Comparison of ENCODE assay signal across 8 cellular contexts in genomic region chr6:75285156-75285639, GRCh38. TPM values are rescaled to one million over a fixed set of nuclear protein-coding genes. Genes with fewer than 3 reads are reported as not detected.
DNase-seq lines count a peak whose midpoint lies in the region; ATAC-seq and TF ChIP-seq lines count a peak whose summit lies in the region.

No MANE protein-coding gene starts in this region.

- no peak for TF ChIP-seq CTCF in mammary epithelial cell (conservative IDR thresholded peaks at IDR 0.05 in 1 of 2, IDR thresholded peaks at IDR 0.05 in 1 of 2; ENCODE audit: extremely low read depth in 1 of 2, insufficient read depth in 1 of 2, low read depth in 1 of 2, low read length in 2 of 2)

- dilution Hi-C loops in mammary epithelial cell (cut with HindIII; ENCODE audit: low sequenced_read_pairs), result no loop called here

- CTCF ChIA-PET in mammary epithelial cell (lab: Charles Lee; ENCODE audit: low non-redundant PET), result interaction anchor here (0.5 to 0.9 kb wide), 2 partner anchors 18 to 1546 kb away, joined by 3 read pairs; no protein-coding TSS in a partner anchor

- H3K4me3 ChIP-seq in HUES48 (ENCODE audit: low read depth, low read length), result peak overlapping the region; percentile 99
- H3K4me3 ChIP-seq in mammary epithelial cell (replicated peaks in 1 of 3; ENCODE audit: insufficient read depth in 1 of 3, low read depth in 2 of 3, low read length in 3 of 3), result peak overlapping the region; percentile 73 to 96 (median 93)

- in situ Hi-C loops in mammary epithelial cell (cut with MboI; ENCODE audit: low sequenced_read_pairs in 2 of 2), result no loop called here

- peak overlapping the region; percentile 80 for H3K27ac ChIP-seq in HUES48 (ENCODE audit: low read depth, low read length)
- H3K27ac ChIP-seq in mammary epithelial cell (ENCODE audit: insufficient read depth, low read depth, low read length), result peak overlapping the region; percentile 62

- DNase-seq in NCI-H2196 (lab: John Stamatoyannopoulos, UW; ENCODE audit: unreplicated experiment), result peak; percentile 22
- no peak for DNase-seq in NCI-H2196 treated with DMSO at 0.1 percent for 48 hours (lab: John Stamatoyannopoulos, UW; ENCODE audit: unreplicated experiment)
- DNase-seq in mammary epithelial cell, result peak; percentile 43
- DNase-seq in naive B cell, result no peak
- DNase-seq in activated T-cell treated with anti-CD3 and anti-CD28 coated beads for 4 hours, result no peak

- H3K4me1 Mint-ChIP-seq in naive B cell, result peaks cover 9 to 11% (median 9%) of the 10 kb centered on the region in 3 donors

- H3K9ac ChIP-seq in HUES48 (ENCODE audit: low read depth, low read length) (peak overlapping the region; percentile 45), mammary epithelial cell (ENCODE audit: insufficient read depth, low read length) (peak overlapping the region; percentile 77)

- no peaks in the 10 kb centered on the region for H3K27me3 ChIP-seq in HUES48 (ENCODE audit: control insufficient read depth, insufficient read depth, low read length)
- no peaks in the 10 kb centered on the region for H3K27me3 ChIP-seq in mammary epithelial cell (ENCODE audit: insufficient read depth, low read length)

- H3K9me3 ChIP-seq in HUES48 (ENCODE audit: control insufficient read depth, insufficient read depth, low read length) (no peaks in the 10 kb centered on the region), mammary epithelial cell (replicated peaks; ENCODE audit: insufficient read depth, low read length) (no peaks in the 10 kb centered on the region)

- H4K20me1 ChIP-seq in mammary epithelial cell (ENCODE audit: insufficient read depth, low read length), result no peaks in the 10 kb centered on the region

- no peaks in the 10 kb centered on the region for H3K27me3 Mint-ChIP-seq in naive B cell

- peak overlapping the region; percentile 78 for H3K4me2 ChIP-seq in mammary epithelial cell (ENCODE audit: insufficient read depth, low read depth, low read length)

- intact Hi-C loops in mammary epithelial cell (cut with micrococcal nuclease), result loop anchor here (2.0 kb wide), 1 partner anchor 16 kb away; no protein-coding TSS in a partner anchor

- WGBS in mammary epithelial cell (ENCODE audit: low coverage, missing lambda C conversion rate), result under 1% methylated on average over 13 of the region's 13 CpGs

- ATAC-seq in naive B cell (ENCODE audit: low read depth in 2 of 2) (peak; percentile 11 to 24), GM21825 (IDR thresholded peaks at IDR 0.05; ENCODE audit: unreplicated experiment) (no peak), HG03469 (IDR thresholded peaks at IDR 0.05; ENCODE audit: unreplicated experiment) (no peak)

- no peak overlapping the region for H3K27ac Mint-ChIP-seq in naive B cell

- H3K36me3 ChIP-seq in HUES48 (ENCODE audit: control insufficient read depth, insufficient read depth, low read length) (no peaks in the 10 kb centered on the region), mammary epithelial cell (ENCODE audit: insufficient read depth, low read length) (no peaks in the 10 kb centered on the region)

- no peak overlapping the region for H3K4me3 Mint-ChIP-seq in naive B cell

- no peaks in the 10 kb centered on the region for H3K9me3 Mint-ChIP-seq in naive B cell

- peaks cover 0 to 4% of the 10 kb centered on the region in 2 donors for H3K36me3 Mint-ChIP-seq in naive B cell

- H3K79me2 ChIP-seq in mammary epithelial cell (ENCODE audit: insufficient read depth, low read length), result peaks cover 53% of the 10 kb centered on the region

- peaks cover 34% of the 10 kb centered on the region for H3K4me1 ChIP-seq in HUES48 (ENCODE audit: control insufficient read depth, insufficient read depth, low read length)
- H3K4me1 ChIP-seq in mammary epithelial cell (ENCODE audit: insufficient read depth, low read length), result peaks cover 8% of the 10 kb centered on the region

- TSS peak; percentile 85 for BruUV-seq in mammary epithelial cell (replicated peaks; lab: Mats Ljungman, UMichigan)

- H2AFZ ChIP-seq in mammary epithelial cell (ENCODE audit: low read depth, low read length), result peak overlapping the region; percentile 94

RNA-seq across cellular contexts. Expression of gene TMEM30A, which starts 0.6 kb away (rescaled TPM):
- 100 to 1,000 TPM in 1 of 2 donors, 10 to 100 TPM in 1; 73.1 to 127 TPM for total RNA-seq in mammary epithelial cell
- polyA plus RNA-seq in mammary epithelial cell, result 17.2 TPM
- 23.3 TPM for polyA minus RNA-seq in mammary epithelial cell
- 10 to 100 TPM; 33.5 to 45.1 (median 41.8) TPM for polyA plus RNA-seq in naive B cell (ENCODE audit: low read depth in 6 of 6)

RNA-seq across cellular contexts. Expression of gene COX7A2, which starts 41.6 kb away (rescaled TPM):
- 100 to 1,000 TPM in 1 of 2 donors, 10 to 100 TPM in 1; 73.3 to 370 TPM for total RNA-seq in mammary epithelial cell
- 146 TPM for polyA plus RNA-seq in mammary epithelial cell
- 245 TPM for polyA minus RNA-seq in mammary epithelial cell
- 1,000 to 10,000 TPM in 1 of 6 donors, 100 to 1,000 TPM in 5; 776 to 1,084 (median 861) TPM for polyA plus RNA-seq in naive B cell (ENCODE audit: low read depth in 6 of 6)

Comparison
In these comparisons a context has a peak if more than half of its experiments do, and no peak if none do; other contexts are left out.
1. DNase-seq: peak in NCI-H2196 (single experiment) and mammary epithelial cell (single experiment); none in NCI-H2196 treated with DMSO at 0.1 percent for 48 hours (single experiment), naive B cell (single experiment) and activated T-cell treated with anti-CD3 and anti-CD28 coated beads for 4 hours (single experiment).
2. ATAC-seq: peak in naive B cell (2 of 2); none in GM21825 (single experiment) and HG03469 (single experiment).